Comparison of ENCODE assay signal across 1 cellular context in the genomic region with DNA sequence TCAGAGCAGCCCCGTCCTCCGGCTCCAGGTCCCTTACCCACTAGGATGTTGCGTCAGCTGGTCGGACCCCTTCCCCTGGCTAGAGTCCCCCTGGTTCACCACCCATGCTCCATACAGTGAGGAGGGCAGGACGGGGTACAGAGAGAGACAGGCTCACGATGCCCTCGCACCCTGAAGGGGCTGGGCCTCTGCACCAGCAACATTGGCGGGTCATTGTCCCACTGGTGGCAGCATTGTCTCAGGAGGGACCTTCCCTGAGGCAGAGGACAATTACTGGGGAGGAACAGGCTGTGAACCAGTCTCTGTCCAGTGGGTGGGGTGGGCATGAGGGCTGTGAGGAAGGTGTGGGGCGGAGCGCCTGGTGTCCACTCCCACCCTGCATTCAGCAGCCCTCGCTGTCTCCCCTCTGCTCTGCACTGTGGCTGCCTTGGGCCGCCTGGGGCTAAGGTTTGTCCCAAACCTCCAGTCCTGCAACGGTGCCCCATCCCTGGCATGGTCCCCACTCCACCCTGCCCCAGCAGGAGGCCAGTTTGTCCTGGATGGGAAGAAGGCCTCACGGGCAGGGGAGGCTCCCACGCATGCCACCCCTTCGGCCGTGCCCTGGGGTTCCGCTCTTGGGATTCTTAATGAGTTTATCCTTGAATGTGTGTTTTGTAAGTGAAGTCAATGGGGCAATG.
TF ChIP-seq lines count a peak whose summit lies in the region.

No MANE protein-coding gene starts in this region.

TF ChIP-seq in liver, 16 proteins besides CTCF, POLR2A, EP300 and RAD21:
- no peak for TF ChIP-seq GABPA (IDR thresholded peaks at IDR 0.05 in 1 of 2, conservative IDR thresholded peaks at IDR 0.05 in 1 of 2)
- TF ChIP-seq HNF4A (conservative IDR thresholded peaks at IDR 0.05), result no peak
- no peak for TF ChIP-seq ZBTB33 (IDR thresholded peaks at IDR 0.05)
- no peak for TF ChIP-seq FOXA2 (IDR thresholded peaks at IDR 0.05)
- no peak for TF ChIP-seq HNF4G (IDR thresholded peaks at IDR 0.05)
- no peak for TF ChIP-seq ATF3 (IDR thresholded peaks at IDR 0.05)
- no peak for TF ChIP-seq RXRA (IDR thresholded peaks at IDR 0.05)
- no peak for TF ChIP-seq JUND (IDR thresholded peaks at IDR 0.05)
- TF ChIP-seq, protein P1, sequence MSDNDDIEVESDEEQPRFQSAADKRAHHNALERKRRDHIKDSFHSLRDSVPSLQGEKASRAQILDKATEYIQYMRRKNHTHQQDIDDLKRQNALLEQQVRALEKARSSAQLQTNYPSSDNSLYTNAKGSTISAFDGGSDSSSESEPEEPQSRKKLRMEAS (IDR thresholded peaks at IDR 0.05), result no peak
- no peak for TF ChIP-seq TAF1 (conservative IDR thresholded peaks at IDR 0.05)
